Comparison of ENCODE assay signal across 20 cellular contexts in the genomic region with DNA sequence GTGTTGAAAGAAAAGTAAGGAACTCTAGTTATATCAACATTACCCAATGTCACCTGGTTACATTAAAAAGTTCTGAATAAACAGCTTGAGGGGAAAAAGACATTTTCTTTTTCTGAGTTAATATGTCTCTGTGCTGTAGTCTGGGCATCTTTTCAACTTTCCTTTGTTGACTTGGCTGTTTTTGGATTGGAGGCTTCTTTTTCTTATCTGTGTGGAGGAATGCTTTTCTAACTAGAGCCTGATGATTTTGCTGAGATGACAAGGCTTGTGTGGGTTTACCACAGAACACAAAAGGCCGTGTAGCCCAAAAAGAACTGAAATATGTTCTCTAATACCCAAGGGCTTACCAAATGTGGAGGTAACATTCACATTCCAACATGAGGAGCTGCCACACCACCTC.
DNase-seq lines count a peak whose midpoint lies in the region; ATAC-seq and TF ChIP-seq lines count a peak whose summit lies in the region.
"Had no signal": no experiment of that assay in that cellular context is flagged by ENCODE, and none has a peak within 500 bp of the region (broad histone marks: within the 10 kb centered on the region; RNA-seq: fewer than 3 reads in every experiment).

No MANE protein-coding gene starts in this region.

- no peaks in the 10 kb centered on the region for H3K79me1 ChIP-seq in IMR-90 (ENCODE audit: low read depth in 1 of 2, low read length in 2 of 2)

- H3K4ac ChIP-seq in IMR-90 (ENCODE audit: low read depth, low read length), result peak overlapping the region; percentile 49

- peak overlapping the region; percentile 12 for H3K4me2 ChIP-seq in IMR-90 (ENCODE audit: low read depth, low read length)
- H3K4me2 ChIP-seq: BLaER1 treated with 17β-estradiol and CSF1 and Interleukin-3, amounts not matched to agents 10 nM and 100 nM had no signal

- no peak for TF ChIP-seq RAD21 in IMR-90 (IDR thresholded peaks at IDR 0.05; ENCODE audit: low read length)

- peak overlapping the region; percentile 72; the same call in 1 of the 3 replicates for H2BK15ac ChIP-seq in IMR-90 (ENCODE audit: low read depth, low read length)

- peak overlapping the region; percentile 72 for H3K27ac Mint-ChIP-seq in mesothelial cell of epicardium
- H3K27ac Mint-ChIP-seq: activated naive CD8-positive, alpha-beta T cell; natural killer cell treated with Interleukin-12 subunit alpha and Interleukin-12 subunit beta and Interleukin-15 and Interleukin-18, amount 100 ng/mL, for 72 hours; T-helper 2 cell treated with Interferon-gamma antibody and Interleukin-4, amounts not matched to agents 5 μg/mL and 100 μg/mL, for 36 hours had no signal

- H2AFZ ChIP-seq in IMR-90 (replicated peaks; ENCODE audit: low read length, poor library complexity), result peak overlapping the region; percentile 16

- peak overlapping the region; percentile 91 for H2AK5ac ChIP-seq in IMR-90 (ENCODE audit: low read depth, low read length)

- peak overlapping the region; percentile 52; the same call in 1 of the 2 replicates for H2BK120ac ChIP-seq in IMR-90 (ENCODE audit: low read depth, low read length)

- intact Hi-C loops in IMR-90 (cut with micrococcal nuclease), result loop anchor here (10.0 kb wide), 1 partner anchor 341 kb away; no protein-coding TSS in a partner anchor

- H2BK5ac ChIP-seq in IMR-90 (ENCODE audit: low read depth, low read length, poor library complexity, severe bottlenecking), result peak overlapping the region; percentile 3

- DNase-seq in AG08396 (ENCODE audit: low spot score), result peak; percentile 5
- peak; percentile 73 for DNase-seq in IMR-90
- DNase-seq in choroid plexus epithelial cell (ENCODE audit: low read depth), result peak; percentile 59
- no peak for DNase-seq in mesothelial cell of epicardium (ENCODE audit: low spot score in 2 of 2, unreplicated experiment in 2 of 2)
- DNase-seq in H4 (ENCODE audit: low spot score), result no peak
- no peak for DNase-seq in NCI-H524 (lab: John Stamatoyannopoulos, UW)
- DNase-seq: activated CD4-positive, alpha-beta T cell treated with anti-CD3 and anti-CD28 coated beads for 48 hours; activated T-cell treated with anti-CD3 and anti-CD28 coated beads, Interleukin-2, amount 50 U/mL, for 4 hours; cortex of kidney; SIG-M5; stimulated activated CD4-positive, alpha-beta T cell treated with anti-CD3 and anti-CD28 coated beads, Interleukin-4, amount 100 ng/mL, for 1 hour; transverse colon had no signal

- no CpG with 5 or more reads among the region's 1 CpG for WGBS in IMR-90 (ENCODE audit: extremely low coverage in 2 of 2, insufficient read length in 1 of 2), 2 experiments

- H3K4me3 ChIP-seq in IMR-90 (ENCODE audit: insufficient read depth, low read depth, low read length), result no peak overlapping the region
- H3K4me3 ChIP-seq in choroid plexus epithelial cell (ENCODE audit: low read depth, low read length), result no peak overlapping the region
- H3K4me3 ChIP-seq: BLaER1 treated with 17β-estradiol and CSF1 and Interleukin-3, amounts not matched to agents 10 nM and 100 nM; transverse colon had no signal

- in situ Hi-C loops in IMR-90 (cut with MboI; ENCODE audit: low sequenced_read_pairs), result no loop called here

- no peak overlapping the region for H3K56ac ChIP-seq in IMR-90 (ENCODE audit: extremely low read depth, insufficient read depth, low read length)

- H3K36me3 ChIP-seq in IMR-90 (ENCODE audit: control insufficient read depth, insufficient read depth, low read length), result no peaks in the 10 kb centered on the region
- H3K36me3 ChIP-seq: transverse colon had no signal

- CTCF ChIA-PET in IMR-90 (lab: Yijun Ruan, JAX), result no interaction called here

- no peaks in the 10 kb centered on the region for H3K36me3 Mint-ChIP-seq in mesothelial cell of epicardium
- H3K36me3 Mint-ChIP-seq: natural killer cell treated with Interleukin-12 subunit alpha and Interleukin-12 subunit beta and Interleukin-15 and Interleukin-18, amount 100 ng/mL, for 72 hours had no signal

- H2AK9ac ChIP-seq in IMR-90 (replicated peaks; ENCODE audit: low read depth, low read length, poor library complexity), result no peak overlapping the region

- 0 out of 2 replicates have a peak overlapping the region, but pooled peaks have one; percentile 34 for H4K91ac ChIP-seq in IMR-90 (ENCODE audit: insufficient read depth, low read depth, low read length)

- H3K4me3 Mint-ChIP-seq in mesothelial cell of epicardium, result no peak overlapping the region
- H3K4me3 Mint-ChIP-seq: activated naive CD8-positive, alpha-beta T cell; activated T-cell treated with anti-CD3 and anti-CD28 coated beads, Interleukin-2, amount 50 U/mL, for 4 hours; natural killer cell treated with Interleukin-12 subunit alpha and Interleukin-12 subunit beta and Interleukin-15 and Interleukin-18, amount 100 ng/mL, for 72 hours; T-helper 2 cell treated with Interferon-gamma antibody and Interleukin-4, amounts not matched to agents 5 μg/mL and 100 μg/mL, for 36 hours had no signal

- peaks cover 15% of the 10 kb centered on the region for H3K4me1 Mint-ChIP-seq in mesothelial cell of epicardium

- peak overlapping the region; percentile 64; the same call in 1 of the 2 replicates for H3K14ac ChIP-seq in IMR-90 (replicated peaks; ENCODE audit: low read depth, low read length)

- H3K9me3 ChIP-seq in IMR-90 (ENCODE audit: control insufficient read depth, insufficient read depth, low read length), result no peaks in the 10 kb centered on the region
- H3K9me3 ChIP-seq: BLaER1 treated with 17β-estradiol and CSF1 and Interleukin-3, amounts not matched to agents 10 nM and 100 nM; transverse colon had no signal

- H3K23ac ChIP-seq in IMR-90 (ENCODE audit: low read depth, low read length), result 0 out of 2 replicates have a peak overlapping the region, but pooled peaks have one; percentile 49

- H3K27me3 ChIP-seq in IMR-90 (ENCODE audit: control insufficient read depth, insufficient read depth, low read length), result no peaks in the 10 kb centered on the region
- H3K27me3 ChIP-seq: BLaER1 treated with 17β-estradiol and CSF1 and Interleukin-3, amounts not matched to agents 10 nM and 100 nM; transverse colon had no signal

- H3K9me1 ChIP-seq in IMR-90 (ENCODE audit: insufficient read depth, low read length), result peaks cover 8% of the 10 kb centered on the region

- peak overlapping the region; percentile 22 for H4K5ac ChIP-seq in IMR-90 (ENCODE audit: low read depth, low read length)

- peak overlapping the region; percentile 5; the same call in 1 of the 2 replicates for H3K18ac ChIP-seq in IMR-90 (ENCODE audit: low read depth, low read length)

- H4K20me1 ChIP-seq in IMR-90 (ENCODE audit: insufficient read depth, low read length), result peaks cover 8% of the 10 kb centered on the region

- TF ChIP-seq CTCF in IMR-90 (conservative IDR thresholded peaks at IDR 0.05; ENCODE audit: low read depth, low read length) (no peak), choroid plexus epithelial cell (conservative IDR thresholded peaks at IDR 0.05; ENCODE audit: low read depth, low read length) (no peak), mesothelial cell of epicardium (IDR thresholded peaks at IDR 0.05; ENCODE audit: unreplicated experiment) (no peak)

- peak; percentile 7 for ATAC-seq in IMR-90 (ENCODE audit: low read depth)
- no peak for ATAC-seq in GM19463 (IDR thresholded peaks at IDR 0.05; ENCODE audit: unreplicated experiment)
- ATAC-seq in GM21576 (IDR thresholded peaks at IDR 0.05; ENCODE audit: unreplicated experiment), result no peak
- ATAC-seq: activated T-cell treated with anti-CD3 and anti-CD28 coated beads, Interleukin-2, amount 50 U/mL, for 4 hours; HepG2; natural killer cell treated with Interleukin-12 subunit alpha and Interleukin-12 subunit beta and Interleukin-15 and Interleukin-18, amount 100 ng/mL, for 72 hours; sciatic nerve had no signal

- H3K27ac ChIP-seq in IMR-90 (ENCODE audit: insufficient read depth, low read length), result peak overlapping the region; percentile 36; the same call in 1 of the 2 replicates
- H3K27ac ChIP-seq: BLaER1 treated with 17β-estradiol and CSF1 and Interleukin-3, amounts not matched to agents 10 nM and 100 nM; transverse colon had no signal

- no TSS peak for BruUV-seq in IMR-90 (replicated peaks; lab: Mats Ljungman, UMichigan)

- H2BK20ac ChIP-seq in IMR-90 (ENCODE audit: low read depth, low read length), result peak overlapping the region; percentile 5; the same call in 1 of the 2 replicates

- TF ChIP-seq POLR2A in IMR-90 (IDR thresholded peaks at IDR 0.05; ENCODE audit: low read depth, low read length), result no peak

- dilution Hi-C loops in IMR-90 (cut with HindIII; ENCODE audit: low sequenced_read_pairs, unreplicated experiment), result no loop called here

- peak overlapping the region in 1 of 2 experiments; percentile 61; a peak in 3 of 4 replicates for H4K8ac ChIP-seq in IMR-90 (ENCODE audit: low read depth in 2 of 2, low read length in 2 of 2)

- POLR2A ChIA-PET in IMR-90 (lab: Charles Lee; ENCODE audit: unreplicated experiment), result no interaction called here

- peaks cover 10% of the 10 kb centered on the region for H3K4me1 ChIP-seq in IMR-90 (ENCODE audit: control insufficient read depth, insufficient read depth, low read length)
- H3K4me1 ChIP-seq: BLaER1 treated with 17β-estradiol and CSF1 and Interleukin-3, amounts not matched to agents 10 nM and 100 nM; transverse colon had no signal

- peaks cover 3% of the 10 kb centered on the region for H3K9me3 Mint-ChIP-seq in mesothelial cell of epicardium
- H3K9me3 Mint-ChIP-seq: activated T-cell treated with anti-CD3 and anti-CD28 coated beads, Interleukin-2, amount 50 U/mL, for 4 hours; natural killer cell treated with Interleukin-12 subunit alpha and Interleukin-12 subunit beta and Interleukin-15 and Interleukin-18, amount 100 ng/mL, for 72 hours; T-helper 2 cell treated with Interferon-gamma antibody and Interleukin-4, amounts not matched to agents 5 μg/mL and 100 μg/mL, for 36 hours had no signal

- H3K27me3 Mint-ChIP-seq in mesothelial cell of epicardium (ENCODE audit: low read depth), result no peaks in the 10 kb centered on the region
- H3K27me3 Mint-ChIP-seq: activated naive CD8-positive, alpha-beta T cell; natural killer cell treated with Interleukin-12 subunit alpha and Interleukin-12 subunit beta and Interleukin-15 and Interleukin-18, amount 100 ng/mL, for 72 hours had no signal

- H3K9ac ChIP-seq in IMR-90 (ENCODE audit: low read depth, low read length), result no peak overlapping the region
- H3K9ac ChIP-seq: BLaER1 treated with 17β-estradiol and CSF1 and Interleukin-3, amounts not matched to agents 10 nM and 100 nM had no signal

TF ChIP-seq in IMR-90, 13 proteins besides CTCF, POLR2A, EP300 and RAD21:
- no peak for TF ChIP-seq MAZ (IDR thresholded peaks at IDR 0.05; ENCODE audit: borderline replicate concordance, low read depth, low read length)
- no peak for TF ChIP-seq FOS (IDR thresholded peaks at IDR 0.05; ENCODE audit: low read depth, low read length)
- TF ChIP-seq RFX5 (IDR thresholded peaks at IDR 0.05; ENCODE audit: low read depth, low read length), result no peak
- peak; percentile 50 for TF ChIP-seq MAFK (IDR thresholded peaks at IDR 0.05; ENCODE audit: low read depth, low read length)

Comparison
In these comparisons a context has a peak if more than half of its experiments do, and no peak if none do; other contexts are left out.
1. DNase-seq: peak in AG08396 (single experiment), IMR-90 (single experiment) and choroid plexus epithelial cell (single experiment); none in mesothelial cell of epicardium (0 of 2), H4 (single experiment) and NCI-H524 (0 of 2).